16 cellular contexts compared by ENCODE assay signal in the genomic region with DNA sequence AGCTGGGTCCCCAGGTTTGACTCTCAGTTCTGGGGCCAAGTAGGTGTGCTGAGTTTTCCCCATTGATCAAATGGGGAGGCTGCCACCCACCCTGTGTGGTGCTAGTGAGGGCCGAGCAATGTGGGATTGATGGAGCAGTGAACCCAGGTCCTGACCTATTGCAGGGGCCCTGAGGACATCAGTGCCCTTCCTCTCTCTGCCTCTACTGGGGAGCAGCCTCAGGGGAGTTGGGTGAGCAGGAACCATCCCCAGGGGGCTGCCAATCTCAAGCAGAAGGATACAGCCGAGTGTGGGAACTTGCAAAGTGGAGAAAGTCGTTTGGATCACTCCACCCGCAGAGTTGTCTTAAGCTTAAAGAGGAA. TPM values are rescaled to one million over a fixed set of nuclear protein-coding genes. Genes with fewer than 3 reads are reported as not detected.
DNase-seq lines count a peak whose midpoint lies in the region; FAIRE-seq and TF ChIP-seq lines count a peak whose summit lies in the region.
"Had no signal": no experiment of that assay in that cellular context is flagged by ENCODE, and none has a peak within 500 bp of the region (broad histone marks: within the 10 kb centered on the region; RNA-seq: fewer than 3 reads in every experiment).

No MANE protein-coding gene starts in this region.

- TF ChIP-seq CTCF in 22Rv1 (IDR thresholded peaks at IDR 0.05): no peak
- no peak for TF ChIP-seq CTCF in PC-9 (conservative IDR thresholded peaks at IDR 0.05)
- no peak for TF ChIP-seq CTCF in right atrium auricular region (IDR thresholded peaks at IDR 0.05)
- TF ChIP-seq CTCF in sigmoid colon (IDR thresholded peaks at IDR 0.05): no peak

- TF ChIP-seq POLR2A in sigmoid colon (IDR thresholded peaks at IDR 0.05): no peak

- 0 out of 2 replicates have a peak, but pooled peaks cover 5% of the 10 kb centered on the region for H3F3A ChIP-seq in PC-9 (ENCODE audit: insufficient read depth, low read depth)

- CTCF ChIA-PET in PC-9 (lab: Charles Lee): interaction anchor here (1.0 kb wide), 1 partner anchor 9 kb away, joined by 3 read pairs; no protein-coding TSS in a partner anchor

- no peak for DNase-seq in PC-9
- no peak for DNase-seq in right atrium auricular region (ENCODE audit: low spot score)
- peak; percentile 41 for DNase-seq in sigmoid colon
- DNase-seq in stimulated activated CD4-positive, alpha-beta T cell treated with anti-CD3 and anti-CD28 coated beads, Interleukin-15, amount 100 ng/mL, for 24 hours: no peak
- no peak for DNase-seq in SW480 (ENCODE audit: low spot score)
- DNase-seq in activated T-cell treated with anti-CD3 and anti-CD28 coated beads, Interleukin-2, amount 50 U/mL, for 1 hour: no peak
- no peak for DNase-seq in urothelium cell line (ENCODE audit: low spot score)
- DNase-seq: activated CD4-positive, alpha-beta T cell treated with anti-CD3 and anti-CD28 coated beads for 4 hours; CD4-positive, alpha-beta T cell; H9; KG1; NCI-H1092 treated with DMSO at 0.1 percent for 48 hours; NCI-H2107 had no signal

- H3K4me3 ChIP-seq in PC-9 (no peak overlapping the region), right atrium auricular region (no peak overlapping the region), sigmoid colon (peak overlapping the region in 2 of 4 donors; percentile 22 to 31)
- H3K4me3 ChIP-seq: SJSA1 had no signal

- intact Hi-C loops in PC-9 (cut with micrococcal nuclease; ENCODE audit: unreplicated experiment): no loop called here
- intact Hi-C loops in sigmoid colon (cut with DNase I): no loop called here

- FAIRE-seq in urothelium cell line (lab: Jason Lieb, UNC): no peak
- FAIRE-seq: islet of Langerhans had no signal

- H2AFZ ChIP-seq in PC-9: no peak overlapping the region

- 0 out of 2 replicates have a peak overlapping the region, but pooled peaks have one; percentile 15 for H3K4me2 ChIP-seq in PC-9

- H3K27me3 ChIP-seq in PC-9 (ENCODE audit: insufficient read depth, low read depth) (peaks cover 16% of the 10 kb centered on the region; the same call in 1 of the 2 replicates), right atrium auricular region (no peaks in the 10 kb centered on the region), sigmoid colon (no peaks in the 10 kb centered on the region)
- H3K27me3 ChIP-seq: SJSA1 had no signal

- peaks cover 6% of the 10 kb centered on the region for H3K4me1 ChIP-seq in PC-9 (replicated peaks; ENCODE audit: insufficient read depth)
- peaks cover 0 to 21% of the 10 kb centered on the region in 2 donors for H3K4me1 ChIP-seq in right atrium auricular region
- peaks cover 0 to 96% (median 84%) of the 10 kb centered on the region in 4 donors for H3K4me1 ChIP-seq in sigmoid colon

- H3K27ac ChIP-seq in 22Rv1: 0 out of 2 replicates have a peak overlapping the region, but pooled peaks have one; percentile 36
- H3K27ac ChIP-seq in PC-9: no peak overlapping the region
- H3K27ac ChIP-seq in right atrium auricular region: peak overlapping the region; percentile 35 to 64
- H3K27ac ChIP-seq in sigmoid colon: peak overlapping the region; percentile 79 to 98 (median 90)
- H3K27ac ChIP-seq: SJSA1 had no signal

- H4K20me1 ChIP-seq in PC-9 (ENCODE audit: insufficient read depth): no peaks in the 10 kb centered on the region

- H3K79me2 ChIP-seq in PC-9 (ENCODE audit: low read depth): no peaks in the 10 kb centered on the region

- H3K9me2 ChIP-seq in PC-9 (ENCODE audit: insufficient read depth): no peaks in the 10 kb centered on the region

- TF ChIP-seq EP300 in sigmoid colon (IDR thresholded peaks at IDR 0.05): no peak

- H3K9me3 ChIP-seq in PC-9 (ENCODE audit: insufficient read depth, low read depth): peaks cover 10% of the 10 kb centered on the region; the same call in 1 of the 2 replicates
- peaks cover 0 to 20% of the 10 kb centered on the region in 2 donors for H3K9me3 ChIP-seq in right atrium auricular region
- H3K9me3 ChIP-seq in sigmoid colon: peaks cover 0 to 2% (median 0%) of the 10 kb centered on the region in 4 donors

- POLR2A ChIA-PET in PC-9 (lab: Charles Lee; ENCODE audit: unreplicated experiment): no interaction called here

- BruUV-seq in PC-9 (replicated peaks; lab: Mats Ljungman, UMichigan): no TSS peak

- 56 to 69% methylated on average over 4 of the region's 4 CpGs for WGBS in sigmoid colon, 2 donors

- no peaks in the 10 kb centered on the region for H3K36me3 ChIP-seq in PC-9 (ENCODE audit: low read depth)
- H3K36me3 ChIP-seq in right atrium auricular region: no peaks in the 10 kb centered on the region
- peaks cover 0 to 90% (median 9%) of the 10 kb centered on the region in 4 donors for H3K36me3 ChIP-seq in sigmoid colon
- H3K36me3 ChIP-seq: SJSA1 had no signal

RNA-seq across cellular contexts. Expression of gene MYH11, which starts 45.4 kb away (rescaled TPM):
- 0.11 and 0.43 TPM in 2 replicates for total RNA-seq in PC-9 (2021)
- total RNA-seq in right atrium auricular region: 10 to 100 TPM; 60.8 to 89.0 TPM
- total RNA-seq in sigmoid colon: over 10,000 TPM in 1 of 4 donors, 1,000 to 10,000 TPM in 3; 4,282 to 11,818 (median 7,071) TPM
- 100 to 1,000 TPM in 1 of 3 donors, 10 to 100 TPM in 1, 1 to 10 TPM in 1; 5.1 to 262 (median 31.8) TPM for polyA plus RNA-seq in sigmoid colon
- total RNA-seq: CD4-positive, alpha-beta T cell had no signal

Comparison
In these comparisons a context has a peak if more than half of its experiments do, and no peak if none do; other contexts are left out.
1. RNA of gene MYH11, which starts 45.4 kb away (total RNA-seq): 4,282 to 11,818 TPM in sigmoid colon and 60.8 to 89.0 TPM in right atrium auricular region; 0.11 to 0.43 TPM in PC-9; every median in the first group is over 10 times any median in the second.